In genomic region chr12:110826592-110827200, GRCh38 we compare ENCODE assay signal across 1 cellular context.
A peak's percentile ranks its signal among the peaks of the same experiment; 100 is the strongest.
TF ChIP-seq lines count a peak whose summit lies in the region.

No MANE protein-coding gene starts in this region.

TF ChIP-seq in K562, 482 proteins besides CTCF, POLR2A, EP300 and RAD21 (continued from another document and continues in another):
- TF ChIP-seq TFE3 (CRISPR knock-in tag; IDR thresholded peaks at IDR 0.05) (peak; percentile 88), FUS (optimal IDR thresholded peaks at IDR 0.05; ENCODE audit: low read depth, low read length) (no peak), THRB (CRISPR knock-in tag; conservative IDR thresholded peaks at IDR 0.05) (no peak), MEIS2 (IDR thresholded peaks at IDR 0.05; ENCODE audit: partially characterized antibody) (peak; percentile 42), CXXC5 (CRISPR knock-in tag; IDR thresholded peaks at IDR 0.05) (peak; percentile 57), ZZZ3 (IDR thresholded peaks at IDR 0.05) (no peak), ZC3H11A (IDR thresholded peaks at IDR 0.05; ENCODE audit: low read depth, low read length) (no peak), MCM3 (IDR thresholded peaks at IDR 0.05) (no peak), SREBF1 (IDR thresholded peaks at IDR 0.05; ENCODE audit: borderline replicate concordance, low read depth, low read length) (0 out of 2 replicates have a peak, but pooled peaks have one; percentile 29), ATF7 (IDR thresholded peaks at IDR 0.05) (peak; percentile 80), SMAD1 (IDR thresholded peaks at IDR 0.05; ENCODE audit: low read depth, low read length, partially characterized antibody) (no peak), YBX1 (IDR thresholded peaks at IDR 0.05) (no peak), HBP1 (CRISPR knock-in tag; IDR thresholded peaks at IDR 0.05) (no peak), NFIX (CRISPR knock-in tag; IDR thresholded peaks at IDR 0.05; ENCODE audit: low read depth) (no peak), ETV1 (tag; conservative IDR thresholded peaks at IDR 0.05; ENCODE audit: low read depth) (peak; percentile 85), BCOR (IDR thresholded peaks at IDR 0.05) (0 out of 2 replicates have a peak, but pooled peaks have one; percentile 9), TRIM25 (IDR thresholded peaks at IDR 0.05; ENCODE audit: borderline replicate concordance) (no peak), ZNF764 (CRISPR knock-in tag; IDR thresholded peaks at IDR 0.05; ENCODE audit: low read depth) (peak; percentile 85), ATF3 (IDR thresholded peaks at IDR 0.05) (peak; percentile 63), ATF3 (CRISPR knock-in tag; conservative IDR thresholded peaks at IDR 0.05) (no peak), MLLT1 (IDR thresholded peaks at IDR 0.05) (peak in 1 of 2 experiments; percentile 80; a peak in 2 of 4 replicates), ARID2 (IDR thresholded peaks at IDR 0.05) (peak; percentile 85), FOSL1 (tag; conservative IDR thresholded peaks at IDR 0.05) (0 out of 2 replicates have a peak, but pooled peaks have one; percentile 15), ZSCAN32 (CRISPR knock-in tag; IDR thresholded peaks at IDR 0.05) (no peak), DEAF1 (CRISPR knock-in tag; IDR thresholded peaks at IDR 0.05) (peak; percentile 94), PREB (CRISPR knock-in tag; IDR thresholded peaks at IDR 0.05) (no peak), MAZ (CRISPR knock-in tag; conservative IDR thresholded peaks at IDR 0.05 in 1 of 2, IDR thresholded peaks at IDR 0.05 in 1 of 2) (peak in 1 of 2 experiments; percentile 75; a peak in 3 of 4 replicates), SRF (CRISPR knock-in tag; IDR thresholded peaks at IDR 0.05) (no peak), CEBPZ (IDR thresholded peaks at IDR 0.05; ENCODE audit: borderline replicate concordance, low read depth, low read length) (no peak), CEBPG (CRISPR knock-in tag; IDR thresholded peaks at IDR 0.05) (peak; percentile 97), CEBPG (tag; conservative IDR thresholded peaks at IDR 0.05 in 1 of 2, IDR thresholded peaks at IDR 0.05 in 1 of 2) (peak; percentile 97 to 99), CREM (IDR thresholded peaks at IDR 0.05; ENCODE audit: low read depth) (peak; percentile 47; the same call in 1 of the 2 replicates), ZMIZ1 (IDR thresholded peaks at IDR 0.05; ENCODE audit: low read depth in 2 of 2, low read length in 2 of 2) (peak in 1 of 2 experiments; percentile 9; a peak in 1 of 4 replicates), CTCFL (IDR thresholded peaks at IDR 0.05; ENCODE audit: borderline replicate concordance, insufficient read depth, low read depth, low read length, poor library complexity, severe bottlenecking) (peak; percentile 65)
